ENCODE assay signal across 25 cellular contexts in genomic region chr5:135830384-135831275, GRCh38. TPM values are rescaled to one million over a fixed set of nuclear protein-coding genes. Genes with fewer than 3 reads are reported as not detected.
DNase-seq lines count a peak whose midpoint lies in the region; ATAC-seq, FAIRE-seq and TF ChIP-seq lines count a peak whose summit lies in the region.
"Had no signal": no experiment of that assay in that cellular context is flagged by ENCODE, and none has a peak within 500 bp of the region (broad histone marks: within the 10 kb centered on the region; RNA-seq: fewer than 3 reads in every experiment).

No MANE protein-coding gene starts in this region.

- H3K4me1 ChIP-seq in A549 = 0 out of 3 replicates have a peak, but pooled peaks cover 6% of the 10 kb centered on the region
- H3K4me1 ChIP-seq in RWPE2 (ENCODE audit: insufficient read depth, poor library complexity, severe bottlenecking) = no peaks in the 10 kb centered on the region
- H3K4me1 ChIP-seq in lung (ENCODE audit: control insufficient read depth in 2 of 2, insufficient read depth in 2 of 2, low read length in 2 of 2) = peaks cover 0 to 4% of the 10 kb centered on the region in 2 donors
- no peaks in the 10 kb centered on the region for H3K4me1 ChIP-seq in colonic mucosa
- H3K4me1 ChIP-seq: ascending aorta, pancreas, uterus had no signal

- H3K4me2 ChIP-seq in A549 = peak overlapping the region; percentile 53; the same call in 2 of the 3 replicates

- CTCF ChIA-PET in A549 (lab: Yijun Ruan, JAX) = interaction anchor here (0.7 to 8.6 kb wide), 46 partner anchors 8 to 398 kb away, joined by 3 to 153 read pairs (median 4); no protein-coding TSS in a partner anchor
- CTCF ChIA-PET in GM10248 (lab: Yijun Ruan, JAX) = interaction anchor here (0.6 to 4.9 kb wide), 20 partner anchors 9 to 402 kb away, joined by 3 to 77 read pairs (median 6); no protein-coding TSS in a partner anchor

- H3K4me3 ChIP-seq in A549 (no peak overlapping the region), RWPE2 (ENCODE audit: severe bottlenecking) (no peak overlapping the region), lung (no peak overlapping the region), colonic mucosa (no peak overlapping the region)
- H3K4me3 ChIP-seq: ascending aorta, heart left ventricle, pancreas, right atrium auricular region, uterus had no signal

- H3K9me3 ChIP-seq in A549 (no peaks in the 10 kb centered on the region), RWPE2 (ENCODE audit: severe bottlenecking) (no peaks in the 10 kb centered on the region), lung (ENCODE audit: control insufficient read depth in 2 of 2, insufficient read depth in 1 of 2, low read length in 1 of 2) (no peaks in the 10 kb centered on the region), colonic mucosa (no peaks in the 10 kb centered on the region)
- H3K9me3 ChIP-seq: ascending aorta, heart left ventricle, pancreas, right atrium auricular region, uterus had no signal

- intact Hi-C loops in colonic mucosa (cut with DNase I) = loop anchor here (5.0 kb wide), 1 partner anchor 268 kb away; no protein-coding TSS in a partner anchor

- no peak overlapping the region for H3K4me3 Mint-ChIP-seq in stimulated activated naive B cell treated with anti-CD40 and anti-IgM and Interleukin-4, amounts not matched to agents 10 μg/mL and 1 μg/mL and 100 μg/mL, for 72 hours
- H3K4me3 Mint-ChIP-seq: activated naive CD8-positive, alpha-beta T cell treated with anti-CD3 and anti-CD28 coated beads for 36 hours; activated T-helper 1 cell treated with anti-CD3 and anti-CD28 coated beads, Interleukin-12 subunit alpha, Interleukin-12 subunit beta, Interleukin-2, Interleukin-4 antibody, amounts not matched to agents 30 ng/mL and 10 ng/mL and 1 ng/mL, durations not matched to agents 14 hours and 24 hours and 36 hours; naive thymus-derived CD4-positive, alpha-beta T cell; stimulated activated memory B cell treated with anti-CD40 and anti-IgM and Interleukin-4, amounts not matched to agents 10 μg/mL and 1 μg/mL and 100 μg/mL, for 72 hours; WTC11 had no signal

- H3K27ac Mint-ChIP-seq in stimulated activated naive B cell treated with anti-CD40 and anti-IgM and Interleukin-4, amounts not matched to agents 10 μg/mL and 1 μg/mL and 100 μg/mL, for 72 hours = no peak overlapping the region
- H3K27ac Mint-ChIP-seq: activated naive CD8-positive, alpha-beta T cell treated with anti-CD3 and anti-CD28 coated beads for 36 hours; activated T-helper 1 cell treated with anti-CD3 and anti-CD28 coated beads, Interleukin-12 subunit alpha, Interleukin-12 subunit beta, Interleukin-2, Interleukin-4 antibody, amounts not matched to agents 30 ng/mL and 10 ng/mL and 1 ng/mL, durations not matched to agents 14 hours and 24 hours and 36 hours; naive thymus-derived CD4-positive, alpha-beta T cell; stimulated activated memory B cell treated with anti-CD40 and anti-IgM and Interleukin-4, amounts not matched to agents 10 μg/mL and 1 μg/mL and 100 μg/mL, for 72 hours; WTC11 had no signal

- H3K9ac ChIP-seq in colonic mucosa (ENCODE audit: low read depth in 2 of 2, low read length in 2 of 2) = no peak overlapping the region

- H3K36me3 Mint-ChIP-seq in stimulated activated naive B cell treated with anti-CD40 and anti-IgM and Interleukin-4, amounts not matched to agents 10 μg/mL and 1 μg/mL and 100 μg/mL, for 72 hours = no peaks in the 10 kb centered on the region
- H3K36me3 Mint-ChIP-seq: activated naive CD8-positive, alpha-beta T cell treated with anti-CD3 and anti-CD28 coated beads for 36 hours; naive thymus-derived CD4-positive, alpha-beta T cell; stimulated activated memory B cell treated with anti-CD40 and anti-IgM and Interleukin-4, amounts not matched to agents 10 μg/mL and 1 μg/mL and 100 μg/mL, for 72 hours; WTC11 had no signal

- no peak overlapping the region for H3K27ac ChIP-seq in A549
- H3K27ac ChIP-seq in RWPE2 (ENCODE audit: poor library complexity, severe bottlenecking) = no peak overlapping the region
- H3K27ac ChIP-seq in lung (ENCODE audit: low read depth in 1 of 2, low read length in 1 of 2) = no peak overlapping the region
- H3K27ac ChIP-seq in colonic mucosa = no peak overlapping the region
- H3K27ac ChIP-seq: ascending aorta, epithelial cell of prostate, heart left ventricle, pancreas, right atrium auricular region, uterus had no signal

- no peak for TF ChIP-seq POLR2A in A549 (IDR thresholded peaks at IDR 0.05; ENCODE audit: low read length)

- no peak for FAIRE-seq in A549 (lab: Jason Lieb, UNC)
- FAIRE-seq: G401.6, GM18507, pancreas had no signal

- H3K4me1 Mint-ChIP-seq in stimulated activated naive B cell treated with anti-CD40 and anti-IgM and Interleukin-4, amounts not matched to agents 10 μg/mL and 1 μg/mL and 100 μg/mL, for 72 hours = peaks cover 6 to 14% of the 10 kb centered on the region in 2 donors
- H3K4me1 Mint-ChIP-seq: activated naive CD8-positive, alpha-beta T cell treated with anti-CD3 and anti-CD28 coated beads for 36 hours had no signal

- POLR2A ChIA-PET in A549 (lab: Yijun Ruan, JAX) (no interaction called here), GM10248 (lab: Yijun Ruan, JAX) (no interaction called here)

- DNase-seq in A549 (ENCODE audit: low read depth in 1 of 2, low spot score in 1 of 2) = no peak
- no peak for DNase-seq in GM10248 (ENCODE audit: extremely low spot score)
- peak; percentile 41 for DNase-seq in RWPE2 (ENCODE audit: low spot score)
- DNase-seq in lung (ENCODE audit: low spot score) = peak; percentile 22
- no peak for DNase-seq in colonic mucosa
- no peak for DNase-seq in effector CD4-positive, alpha-beta T cell
- no peak for DNase-seq in activated naive CD4-positive, alpha-beta T cell (lab: John Stamatoyannopoulos, UW)
- no peak for DNase-seq in stimulated activated naive B cell treated with anti-CD40 and anti-IgM and Interleukin-4, amounts not matched to agents 10 μg/mL and 1 μg/mL and 100 μg/mL, for 72 hours
- DNase-seq: T1000, uterus had no signal

- H3K27me3 Mint-ChIP-seq in stimulated activated naive B cell treated with anti-CD40 and anti-IgM and Interleukin-4, amounts not matched to agents 10 μg/mL and 1 μg/mL and 100 μg/mL, for 72 hours = peaks cover 54 to 60% of the 10 kb centered on the region in 2 donors

- TF ChIP-seq EP300 in A549 (IDR thresholded peaks at IDR 0.05) = no peak

- TF ChIP-seq CTCF in A549 (IDR thresholded peaks at IDR 0.05) (no peak; the same call in 2 of the 3 replicates), GM10248 (IDR thresholded peaks at IDR 0.05; ENCODE audit: control extremely low read depth, extremely low read depth, low read depth, missing control alignments) (peak; percentile 8), RWPE2 (IDR thresholded peaks at IDR 0.05; ENCODE audit: poor library complexity, severe bottlenecking) (peak; percentile 56), lung (IDR thresholded peaks at IDR 0.05; ENCODE audit: control extremely low read depth, extremely low read depth) (no peak), colonic mucosa (IDR thresholded peaks at IDR 0.05) (no peak)

- H3K27me3 ChIP-seq in RWPE2 (ENCODE audit: insufficient read depth, poor library complexity, severe bottlenecking) (peaks cover 20% of the 10 kb centered on the region), lung (ENCODE audit: control insufficient read depth, insufficient read depth) (no peaks in the 10 kb centered on the region), colonic mucosa (peaks cover 11% of the 10 kb centered on the region)
- H3K27me3 ChIP-seq: ascending aorta, pancreas, right atrium auricular region, uterus had no signal

- H3K9me3 Mint-ChIP-seq in stimulated activated naive B cell treated with anti-CD40 and anti-IgM and Interleukin-4, amounts not matched to agents 10 μg/mL and 1 μg/mL and 100 μg/mL, for 72 hours = no peaks in the 10 kb centered on the region
- H3K9me3 Mint-ChIP-seq: activated naive CD8-positive, alpha-beta T cell treated with anti-CD3 and anti-CD28 coated beads for 36 hours; activated T-helper 1 cell treated with anti-CD3 and anti-CD28 coated beads, Interleukin-12 subunit alpha, Interleukin-12 subunit beta, Interleukin-2, Interleukin-4 antibody, amounts not matched to agents 30 ng/mL and 10 ng/mL and 1 ng/mL, durations not matched to agents 14 hours and 24 hours and 36 hours; stimulated activated memory B cell treated with anti-CD40 and anti-IgM and Interleukin-4, amounts not matched to agents 10 μg/mL and 1 μg/mL and 100 μg/mL, for 72 hours; WTC11 had no signal

- H3K36me3 ChIP-seq in RWPE2 (ENCODE audit: low read depth) (no peaks in the 10 kb centered on the region), lung (ENCODE audit: control insufficient read depth in 2 of 2, insufficient read depth in 2 of 2, low read length in 2 of 2) (no peaks in the 10 kb centered on the region), colonic mucosa (no peaks in the 10 kb centered on the region)
- H3K36me3 ChIP-seq: ascending aorta, heart left ventricle, pancreas, right atrium auricular region, uterus had no signal

- 27% methylated on average over 14 of the region's 14 CpGs for WGBS in A549 (ENCODE audit: missing lambda C conversion rate)
- WGBS in lung, 2 donors = 53 to 71% methylated on average over 14 of the region's 14 CpGs

- ATAC-seq in A549 = no peak
- ATAC-seq in RWPE2 (ENCODE audit: low read depth) = no peak
- no peak for ATAC-seq in lung (ENCODE audit: insufficient read depth, low FRiP score)
- ATAC-seq in stimulated activated naive B cell treated with anti-CD40 and anti-IgM and Interleukin-4, amounts not matched to agents 10 μg/mL and 1 μg/mL and 100 μg/mL, for 72 hours (replicated peaks) = no peak
- ATAC-seq: naive thymus-derived CD4-positive, alpha-beta T cell; stimulated activated memory B cell treated with anti-CD40 and anti-IgM and Interleukin-4, amounts not matched to agents 10 μg/mL and 1 μg/mL and 100 μg/mL, for 72 hours had no signal

- no peak for TF ChIP-seq RAD21 in A549 (conservative IDR thresholded peaks at IDR 0.05 in 1 of 2, IDR thresholded peaks at IDR 0.05 in 1 of 2)

TF ChIP-seq in A549, 52 proteins besides CTCF, POLR2A, EP300 and RAD21 (continues in another document):
- TF ChIP-seq POLR2AphosphoS2 (conservative IDR thresholded peaks at IDR 0.05; ENCODE audit: low read length) = no peak
- TF ChIP-seq BHLHE40 (IDR thresholded peaks at IDR 0.05; ENCODE audit: low read depth, low read length) = no peak
- no peak for TF ChIP-seq CBX2 (IDR thresholded peaks at IDR 0.05; ENCODE audit: borderline replicate concordance, low read depth)
- no peak for TF ChIP-seq RFX5 (IDR thresholded peaks at IDR 0.05)
- no peak for TF ChIP-seq HDAC2 (IDR thresholded peaks at IDR 0.05)
- no peak for TF ChIP-seq FOXS1 (CRISPR knock-in tag; IDR thresholded peaks at IDR 0.05)
- TF ChIP-seq EHF (CRISPR knock-in tag; IDR thresholded peaks at IDR 0.05) = no peak
- TF ChIP-seq TFCP2L1 (CRISPR knock-in tag; IDR thresholded peaks at IDR 0.05) = no peak
- no peak for TF ChIP-seq MAFK (IDR thresholded peaks at IDR 0.05; ENCODE audit: partially characterized antibody)

RNA-seq across cellular contexts. Expression of gene SLC25A48, which starts 3.8 kb away (rescaled TPM):
- polyA plus RNA-seq in A549 (2011; rRNA removed) = not detected in 2 replicates
- polyA plus RNA-seq in A549 (2012; cell fraction: cytosol; rRNA removed) = 0.07 and 0.12 TPM in 2 replicates
- polyA plus RNA-seq in A549 (2012; cell fraction: nucleus; rRNA removed) = 0.07 TPM in 1 of 2 replicates, not detected in the other
- polyA plus RNA-seq in A549 (2017; fragmentation: RNase III; extraction: RNeasy Plus Mini Kit Qiagen cat#74134 plus additional on column Dnase treatment) = 0.18 to 0.30 TPM (median 0.29 TPM) in 3 replicates
- not detected in 2 replicates for polyA minus RNA-seq in A549 (2011; rRNA and poly(A)+ RNA removed)
- not detected for total RNA-seq in lung
- polyA plus RNA-seq in lung = not detected
- total RNA-seq in colonic mucosa = 1 to 10 TPM; 4.1 to 6.0 TPM
- total RNA-seq: activated naive CD8-positive, alpha-beta T cell treated with anti-CD3 and anti-CD28 coated beads for 36 hours; activated T-helper 1 cell treated with anti-CD3 and anti-CD28 coated beads, Interleukin-12 subunit alpha, Interleukin-12 subunit beta, Interleukin-2, Interleukin-4 antibody, amounts not matched to agents 30 ng/mL and 10 ng/mL and 1 ng/mL, durations not matched to agents 14 hours and 24 hours and 36 hours; ascending aorta; dermis microvascular lymphatic vessel endothelial cell; mesenteric fat pad; naive thymus-derived CD4-positive, alpha-beta T cell; right atrium auricular region had no signal
- polyA plus RNA-seq: AG04450; naive thymus-derived CD4-positive, alpha-beta T cell had no signal

Comparison
In these comparisons a context has a peak if more than half of its experiments do, and no peak if none do; other contexts are left out.
1. DNase-seq: peak in RWPE2 (single experiment) and lung (single experiment); none in A549 (0 of 2), GM10248 (single experiment), colonic mucosa (single experiment), effector CD4-positive, alpha-beta T cell (single experiment), activated naive CD4-positive, alpha-beta T cell (0 of 4) and stimulated activated naive B cell treated with anti-CD40 and anti-IgM and Interleukin-4, amounts not matched to agents 10 μg/mL and 1 μg/mL and 100 μg/mL, for 72 hours (single experiment).
2. CTCF ChIP-seq: peak in GM10248 (single experiment) and RWPE2 (single experiment); none in A549 (single experiment), lung (single experiment) and colonic mucosa (single experiment).
3. RNA of gene SLC25A48, which starts 3.8 kb away (total RNA-seq): 4.1 to 6.0 TPM in colonic mucosa; not detected in lung; every median in the first group is over 4 times any median in the second.